11 cellular contexts compared by ENCODE assay signal in genomic region chr11:35014352-35014751, GRCh38.
DNase-seq lines count a peak whose midpoint lies in the region; ATAC-seq and TF ChIP-seq lines count a peak whose summit lies in the region.
"Had no signal": no experiment of that assay in that cellular context is flagged by ENCODE, and none has a peak within 500 bp of the region (broad histone marks: within the 10 kb centered on the region; RNA-seq: fewer than 3 reads in every experiment).

No MANE protein-coding gene starts in this region.

- peaks cover 0 to 2% (median 2%) of the 10 kb centered on the region in 3 donors for H3K27me3 Mint-ChIP-seq in CD14-positive monocyte (ENCODE audit: low read depth in 3 of 3)
- H3K27me3 Mint-ChIP-seq in natural killer cell (ENCODE audit: low read depth in 2 of 2): no peaks in the 10 kb centered on the region
- H3K27me3 Mint-ChIP-seq in mesothelial cell of epicardium (ENCODE audit: low read depth): no peaks in the 10 kb centered on the region

- TF ChIP-seq EP300 in esophagus muscularis mucosa (IDR thresholded peaks at IDR 0.05): no peak
- TF ChIP-seq EP300 in stomach (IDR thresholded peaks at IDR 0.05): no peak

- H3K4me3 Mint-ChIP-seq in CD14-positive monocyte (no peak overlapping the region), natural killer cell (no peak overlapping the region), mesothelial cell of epicardium (no peak overlapping the region)

- H3K9me3 ChIP-seq in esophagus muscularis mucosa: no peaks in the 10 kb centered on the region
- no peaks in the 10 kb centered on the region for H3K9me3 ChIP-seq in stomach

- H3K27ac Mint-ChIP-seq in CD14-positive monocyte (peak overlapping the region in 4 of 7 donors; percentile 50 to 78 (median 72)), natural killer cell (peak overlapping the region; percentile 52 to 68), mesothelial cell of epicardium (no peak overlapping the region)

- no peaks in the 10 kb centered on the region for H3K36me3 Mint-ChIP-seq in CD14-positive monocyte
- H3K36me3 Mint-ChIP-seq in natural killer cell: no peaks in the 10 kb centered on the region
- no peaks in the 10 kb centered on the region for H3K36me3 Mint-ChIP-seq in mesothelial cell of epicardium

- H3K27ac ChIP-seq in esophagus muscularis mucosa (replicated peaks in 1 of 4) (no peak overlapping the region), stomach (no peak overlapping the region)

- H3K4me3 ChIP-seq in esophagus muscularis mucosa (no peak overlapping the region), stomach (no peak overlapping the region)

- DNase-seq in CD14-positive monocyte (ENCODE audit: low spot score) (no peak), LHCN-M2 (ENCODE audit: low read depth) (peak; percentile 83), brain pericyte (ENCODE audit: low read depth, low spot score) (peak; percentile 71), natural killer cell (no peak), esophagus muscularis mucosa (ENCODE audit: extremely low spot score) (no peak), mesothelial cell of epicardium (ENCODE audit: low spot score in 2 of 2, unreplicated experiment in 2 of 2) (no peak), stomach (no peak)
- DNase-seq: activated CD8-positive, alpha-beta memory T cell treated with anti-CD3 and anti-CD28 coated beads, Interleukin-2, amount 50 U/mL, for 4 hours; DMS153; NCI-H524 treated with DMSO at 0.1 percent for 48 hours had no signal

- H3K9me3 Mint-ChIP-seq in CD14-positive monocyte (no peaks in the 10 kb centered on the region), natural killer cell (no peaks in the 10 kb centered on the region), mesothelial cell of epicardium (no peaks in the 10 kb centered on the region)

- H3K4me1 Mint-ChIP-seq in CD14-positive monocyte: peaks cover 13% of the 10 kb centered on the region
- peaks cover 17 to 18% of the 10 kb centered on the region in 2 donors for H3K4me1 Mint-ChIP-seq in natural killer cell
- H3K4me1 Mint-ChIP-seq in mesothelial cell of epicardium: no peaks in the 10 kb centered on the region

- no peaks in the 10 kb centered on the region for H3K27me3 ChIP-seq in esophagus muscularis mucosa
- H3K27me3 ChIP-seq in stomach: no peaks in the 10 kb centered on the region

- TF ChIP-seq POLR2A in esophagus muscularis mucosa (IDR thresholded peaks at IDR 0.05; ENCODE audit: low read depth) (no peak), stomach (IDR thresholded peaks at IDR 0.05) (no peak)

- no peaks in the 10 kb centered on the region for H3K36me3 ChIP-seq in esophagus muscularis mucosa
- no peaks in the 10 kb centered on the region for H3K36me3 ChIP-seq in stomach

- WGBS in esophagus muscularis mucosa: 57% methylated on average over 2 of the region's 2 CpGs
- 48 to 82% (median 79%) methylated on average over 2 of the region's 2 CpGs for WGBS in stomach, 5 donors

- ATAC-seq in natural killer cell: no peak
- ATAC-seq in HG02885 (IDR thresholded peaks at IDR 0.05; ENCODE audit: poor library complexity, unreplicated experiment): no peak

- H3K4me1 ChIP-seq in esophagus muscularis mucosa (peaks cover 0 to 20% (median 14%) of the 10 kb centered on the region in 4 donors), stomach (peaks cover 0 to 36% (median 18%) of the 10 kb centered on the region in 4 donors)

- intact Hi-C loops in CD14-positive monocyte (cut with micrococcal nuclease) (no loop called here), natural killer cell (cut with micrococcal nuclease) (no loop called here), esophagus muscularis mucosa (cut with DNase I) (no loop called here), stomach (cut with DNase I; ENCODE audit: low total_unique reads) (no loop called here)

- TF ChIP-seq CTCF in CD14-positive monocyte (IDR thresholded peaks at IDR 0.05) (no peak), natural killer cell (IDR thresholded peaks at IDR 0.05) (no peak), esophagus muscularis mucosa (IDR thresholded peaks at IDR 0.05) (no peak), mesothelial cell of epicardium (IDR thresholded peaks at IDR 0.05; ENCODE audit: unreplicated experiment) (no peak), stomach (IDR thresholded peaks at IDR 0.05) (no peak)

Comparison
In these comparisons a context has a peak if more than half of its experiments do, and no peak if none do; other contexts are left out.
1. DNase-seq: peak in LHCN-M2 (single experiment) and brain pericyte (single experiment); none in CD14-positive monocyte (single experiment), natural killer cell (single experiment), esophagus muscularis mucosa (single experiment), mesothelial cell of epicardium (0 of 2) and stomach (single experiment).